19 cellular contexts compared by ENCODE assay signal in genomic region chr11:110522456-110522855, GRCh38.
A peak's percentile ranks its signal among the peaks of the same experiment; 100 is the strongest.
DNase-seq lines count a peak whose midpoint lies in the region; ATAC-seq and TF ChIP-seq lines count a peak whose summit lies in the region.
"Had no signal": no experiment of that assay in that cellular context is flagged by ENCODE, and none has a peak within 500 bp of the region (broad histone marks: within the 10 kb centered on the region; RNA-seq: fewer than 3 reads in every experiment).

No MANE protein-coding gene starts in this region.

- no peak for TF ChIP-seq POLR2A in IMR-90 (IDR thresholded peaks at IDR 0.05; ENCODE audit: low read depth, low read length)

- H3K4ac ChIP-seq in IMR-90 (ENCODE audit: low read depth, low read length) (no peak overlapping the region), mesenchymal stem cell (ENCODE audit: low read depth in 1 of 2, low read length in 2 of 2) (no peak overlapping the region)

- no peaks in the 10 kb centered on the region for H3K9me3 ChIP-seq in CD8-positive, alpha-beta T cell (ENCODE audit: low read length)
- no peaks in the 10 kb centered on the region for H3K9me3 ChIP-seq in IMR-90 (ENCODE audit: control insufficient read depth, insufficient read depth, low read length)
- H3K9me3 ChIP-seq in mesenchymal stem cell (ENCODE audit: control insufficient read depth, low read length) = no peaks in the 10 kb centered on the region
- H3K9me3 ChIP-seq in HAP-1 = no peaks in the 10 kb centered on the region
- H3K9me3 ChIP-seq: pancreas had no signal

- no peak overlapping the region for H3K27ac ChIP-seq in CD8-positive, alpha-beta T cell (ENCODE audit: low read depth, low read length)
- H3K27ac ChIP-seq in IMR-90 (ENCODE audit: insufficient read depth, low read length) (no peak overlapping the region), mesenchymal stem cell (ENCODE audit: low read length, poor library complexity, severe bottlenecking) (peak overlapping the region; percentile 6)
- H3K27ac ChIP-seq: gastroesophageal sphincter, pancreas had no signal

- no peaks in the 10 kb centered on the region for H3K27me3 ChIP-seq in CD8-positive, alpha-beta T cell (ENCODE audit: insufficient read depth, low read length)
- H3K27me3 ChIP-seq in IMR-90 (ENCODE audit: control insufficient read depth, insufficient read depth, low read length) = no peaks in the 10 kb centered on the region
- H3K27me3 ChIP-seq in mesenchymal stem cell (ENCODE audit: control insufficient read depth in 1 of 2, insufficient read depth in 1 of 2, low read length in 2 of 2) = peaks cover 0 to 15% of the 10 kb centered on the region in 2 experiments
- H3K27me3 ChIP-seq in HAP-1 (ENCODE audit: low read depth) = no peaks in the 10 kb centered on the region
- H3K27me3 ChIP-seq: gastroesophageal sphincter, pancreas had no signal

- peaks cover 5% of the 10 kb centered on the region for H3K9me3 Mint-ChIP-seq in CD8-positive, alpha-beta T cell
- no peaks in the 10 kb centered on the region for H3K9me3 Mint-ChIP-seq in activated T-helper 17 cell treated with anti-CD3 and anti-CD28 coated beads, Interleukin-2, amount 50 U/mL, for 72 hours

- in situ Hi-C loops in IMR-90 (cut with MboI; ENCODE audit: low sequenced_read_pairs) (no loop called here), HAP-1 (cut with MboI; ENCODE audit: low sequenced_read_pairs) (no loop called here)

- dilution Hi-C loops in IMR-90 (cut with HindIII; ENCODE audit: low sequenced_read_pairs, unreplicated experiment) = no loop called here

- H3K4me1 Mint-ChIP-seq in CD8-positive, alpha-beta T cell (ENCODE audit: low read depth) = peaks cover 39% of the 10 kb centered on the region
- H3K4me1 Mint-ChIP-seq in activated T-helper 17 cell treated with anti-CD3 and anti-CD28 coated beads, Interleukin-2, amount 50 U/mL, for 72 hours = no peaks in the 10 kb centered on the region
- H3K4me1 Mint-ChIP-seq: brain had no signal

- no peaks in the 10 kb centered on the region for H4K20me1 ChIP-seq in IMR-90 (ENCODE audit: insufficient read depth, low read length)

- H2BK15ac ChIP-seq in IMR-90 (ENCODE audit: low read depth, low read length) = no peak overlapping the region; the same call in 2 of the 3 replicates
- no peak overlapping the region for H2BK15ac ChIP-seq in mesenchymal stem cell (ENCODE audit: low read depth, poor library complexity, severe bottlenecking)

- peak overlapping the region; percentile 46; the same call in 1 of the 2 replicates for H3K18ac ChIP-seq in IMR-90 (ENCODE audit: low read depth, low read length)
- peak overlapping the region in 1 of 2 experiments; percentile 49 for H3K18ac ChIP-seq in mesenchymal stem cell (ENCODE audit: low read depth in 1 of 2, low read length in 2 of 2)

- no peaks in the 10 kb centered on the region for H3K36me3 ChIP-seq in CD8-positive, alpha-beta T cell (ENCODE audit: insufficient read depth, low read length)
- H3K36me3 ChIP-seq in IMR-90 (ENCODE audit: control insufficient read depth, insufficient read depth, low read length) (no peaks in the 10 kb centered on the region), mesenchymal stem cell (ENCODE audit: control insufficient read depth in 1 of 2, insufficient read depth in 2 of 2, low read depth in 1 of 2, low read length in 2 of 2) (no peaks in the 10 kb centered on the region), HAP-1 (replicated peaks) (no peaks in the 10 kb centered on the region)
- H3K36me3 ChIP-seq: gastroesophageal sphincter, pancreas had no signal

- WGBS in IMR-90 (ENCODE audit: extremely low coverage in 2 of 2, insufficient read length in 1 of 2), 2 experiments = no CpG with 5 or more reads among the region's 2 CpGs
- 25% methylated on average over 1 of the region's 2 CpGs for WGBS in mesenchymal stem cell

- H3K9ac ChIP-seq in IMR-90 (ENCODE audit: low read depth, low read length) = no peak overlapping the region
- H3K9ac ChIP-seq in mesenchymal stem cell (ENCODE audit: low read length) = no peak overlapping the region

- no peak overlapping the region for H2AK9ac ChIP-seq in IMR-90 (replicated peaks; ENCODE audit: low read depth, low read length, poor library complexity)

- no TSS peak for BruUV-seq in IMR-90 (replicated peaks; lab: Mats Ljungman, UMichigan)

- peak overlapping the region; percentile 7 for H2AK5ac ChIP-seq in IMR-90 (ENCODE audit: low read depth, low read length)
- no peak overlapping the region for H2AK5ac ChIP-seq in mesenchymal stem cell (ENCODE audit: low read length, severe bottlenecking)

- peak overlapping the region; percentile 1 for H3K4me3 Mint-ChIP-seq in CD8-positive, alpha-beta T cell
- H3K4me3 Mint-ChIP-seq in activated T-helper 17 cell treated with anti-CD3 and anti-CD28 coated beads, Interleukin-2, amount 50 U/mL, for 72 hours = no peak overlapping the region
- H3K4me3 Mint-ChIP-seq: activated naive CD4-positive, alpha-beta T cell treated with anti-CD3 and anti-CD28 coated beads for 36 hours; brain; dendritic cell treated with granulocyte-macrophage colony-stimulating factor and Interleukin-4, amounts not matched to agents 40 ng/mL and 50 ng/mL, for 4 days; H9; T-helper 17 cell had no signal

- H3K4me3 ChIP-seq in CD8-positive, alpha-beta T cell (ENCODE audit: low read depth, low read length) = no peak overlapping the region
- H3K4me3 ChIP-seq in IMR-90 (ENCODE audit: insufficient read depth, low read depth, low read length) (no peak overlapping the region), mesenchymal stem cell (ENCODE audit: insufficient read depth in 1 of 2, low read depth in 1 of 2, low read length in 2 of 2) (no peak overlapping the region), HAP-1 (no peak overlapping the region)
- H3K4me3 ChIP-seq: gastroesophageal sphincter, pancreas had no signal

- CTCF ChIA-PET in CD8-positive, alpha-beta T cell (lab: Charles Lee) = no interaction called here
- CTCF ChIA-PET in IMR-90 (lab: Yijun Ruan, JAX) = no interaction called here

- TF ChIP-seq CTCF in CD8-positive, alpha-beta T cell (IDR thresholded peaks at IDR 0.05) = no peak
- no peak for TF ChIP-seq CTCF in IMR-90 (conservative IDR thresholded peaks at IDR 0.05; ENCODE audit: low read depth, low read length)

- H2BK5ac ChIP-seq in IMR-90 (ENCODE audit: low read depth, low read length, poor library complexity, severe bottlenecking) (no peak overlapping the region), mesenchymal stem cell (ENCODE audit: low read depth, low read length, poor library complexity, severe bottlenecking) (no peak overlapping the region)

- no peak overlapping the region; the same call in 1 of the 2 replicates for H4K91ac ChIP-seq in IMR-90 (ENCODE audit: insufficient read depth, low read depth, low read length)
- no peak overlapping the region for H4K91ac ChIP-seq in mesenchymal stem cell (ENCODE audit: low read length)

- H3K23ac ChIP-seq in IMR-90 (ENCODE audit: low read depth, low read length) = no peak overlapping the region
- no peak overlapping the region for H3K23ac ChIP-seq in mesenchymal stem cell (ENCODE audit: low read length in 2 of 2)

- no peak overlapping the region; the same call in 1 of the 2 replicates for H4K5ac ChIP-seq in IMR-90 (ENCODE audit: low read depth, low read length)

- H3K4me1 ChIP-seq in CD8-positive, alpha-beta T cell (ENCODE audit: insufficient read depth, low read length) = peaks cover 19% of the 10 kb centered on the region
- H3K4me1 ChIP-seq in IMR-90 (ENCODE audit: control insufficient read depth, insufficient read depth, low read length) (peaks cover 14% of the 10 kb centered on the region), mesenchymal stem cell (ENCODE audit: control insufficient read depth, insufficient read depth, low read depth, low read length) (peaks cover 7% of the 10 kb centered on the region), HAP-1 (no peaks in the 10 kb centered on the region)
- H3K4me1 ChIP-seq: gastroesophageal sphincter, pancreas had no signal

- peak overlapping the region; percentile 3 for H3K27ac Mint-ChIP-seq in CD8-positive, alpha-beta T cell
- H3K27ac Mint-ChIP-seq in activated T-helper 17 cell treated with anti-CD3 and anti-CD28 coated beads, Interleukin-2, amount 50 U/mL, for 72 hours = peak overlapping the region; percentile 26
- H3K27ac Mint-ChIP-seq: activated naive CD4-positive, alpha-beta T cell treated with anti-CD3 and anti-CD28 coated beads for 36 hours; brain; dendritic cell treated with granulocyte-macrophage colony-stimulating factor and Interleukin-4, amounts not matched to agents 40 ng/mL and 50 ng/mL, for 4 days; H9; T-helper 17 cell had no signal

- H3K27me3 Mint-ChIP-seq in CD8-positive, alpha-beta T cell (ENCODE audit: low read depth) = no peaks in the 10 kb centered on the region
- H3K27me3 Mint-ChIP-seq in activated T-helper 17 cell treated with anti-CD3 and anti-CD28 coated beads, Interleukin-2, amount 50 U/mL, for 72 hours = no peaks in the 10 kb centered on the region
- H3K27me3 Mint-ChIP-seq: T-helper 17 cell had no signal

- intact Hi-C loops in CD8-positive, alpha-beta T cell (cut with DNase I, micrococcal nuclease) = loop anchor here in 1 of 2 experiments (10.0 kb wide), 1 partner anchor 192 kb away; the partner anchor contains the start of gene ARHGAP20
- intact Hi-C loops in IMR-90 (cut with micrococcal nuclease) = no loop called here

- H2AFZ ChIP-seq in IMR-90 (replicated peaks; ENCODE audit: low read length, poor library complexity) = no peak overlapping the region
- H2AFZ ChIP-seq in mesenchymal stem cell (ENCODE audit: low read depth, low read length) = no peak overlapping the region

- no peak overlapping the region for H3K56ac ChIP-seq in IMR-90 (ENCODE audit: extremely low read depth, insufficient read depth, low read length)

- H3K79me1 ChIP-seq in IMR-90 (ENCODE audit: low read depth in 1 of 2, low read length in 2 of 2) (no peaks in the 10 kb centered on the region), mesenchymal stem cell (replicated peaks; ENCODE audit: low read length, poor library complexity, severe bottlenecking) (no peaks in the 10 kb centered on the region)

- H3K4me2 ChIP-seq in IMR-90 (ENCODE audit: low read depth, low read length) (no peak overlapping the region), mesenchymal stem cell (ENCODE audit: low read length, poor library complexity, severe bottlenecking) (no peak overlapping the region)

- peaks cover 8% of the 10 kb centered on the region; the same call in 1 of the 2 replicates for H3K9me1 ChIP-seq in IMR-90 (ENCODE audit: insufficient read depth, low read length)

- no peak for TF ChIP-seq RAD21 in IMR-90 (IDR thresholded peaks at IDR 0.05; ENCODE audit: low read length)

- H2BK120ac ChIP-seq in IMR-90 (ENCODE audit: low read depth, low read length) (no peak overlapping the region), mesenchymal stem cell (ENCODE audit: low read depth, low read length) (no peak overlapping the region)

- H3K36me3 Mint-ChIP-seq in CD8-positive, alpha-beta T cell = no peaks in the 10 kb centered on the region
- no peaks in the 10 kb centered on the region for H3K36me3 Mint-ChIP-seq in activated T-helper 17 cell treated with anti-CD3 and anti-CD28 coated beads, Interleukin-2, amount 50 U/mL, for 72 hours (ENCODE audit: low read depth)
- H3K36me3 Mint-ChIP-seq: brain had no signal

- DNase-seq in CD8-positive, alpha-beta T cell = no peak
- DNase-seq in IMR-90 = no peak
- peak; percentile 37 for DNase-seq in mesenchymal stem cell
- DNase-seq in activated CD4-positive, alpha-beta T cell treated with anti-CD3 and anti-CD28 coated beads, Interleukin-2, amount 50 U/mL, for 48 hours = no peak
- no peak for DNase-seq in occipital lobe (lab: John Stamatoyannopoulos, UW)
- no peak for DNase-seq in HAP-1 (ENCODE audit: low spot score in 2 of 2)
- DNase-seq: activated CD4-positive, CD25-positive, alpha-beta regulatory T cell treated with anti-CD3 and anti-CD28 coated beads, Interleukin-2, amount 50 U/mL, for 72 hours; activated naive CD4-positive, alpha-beta T cell treated with anti-CD3 and anti-CD28 coated beads for 36 hours; C1 segment of cervical spinal cord; H9; NCI-H2029; pancreas; SHP77; stimulated activated CD4-positive, alpha-beta T cell treated with anti-CD3 and anti-CD28 coated beads, Interleukin-2, amount 100 ng/mL, for 48 hours; T-helper 17 cell had no signal

- no peak overlapping the region for H2BK12ac ChIP-seq in mesenchymal stem cell (ENCODE audit: low read length in 2 of 2)

- H2BK20ac ChIP-seq in IMR-90 (ENCODE audit: low read depth, low read length) = no peak overlapping the region

- H3K14ac ChIP-seq in IMR-90 (replicated peaks; ENCODE audit: low read depth, low read length) = peak overlapping the region; percentile 50; the same call in 1 of the 2 replicates
- no peak overlapping the region for H3K14ac ChIP-seq in mesenchymal stem cell (ENCODE audit: low read length in 2 of 2)

- H4K8ac ChIP-seq in IMR-90 (ENCODE audit: low read depth in 2 of 2, low read length in 2 of 2) (no peak overlapping the region), mesenchymal stem cell (ENCODE audit: low read length) (no peak overlapping the region)

- ATAC-seq in CD8-positive, alpha-beta T cell = peak; percentile 43
- no peak for ATAC-seq in IMR-90 (ENCODE audit: low read depth)
- ATAC-seq in activated T-helper 17 cell treated with anti-CD3 and anti-CD28 coated beads, Interleukin-2, amount 50 U/mL, for 72 hours (replicated peaks) = no peak
- ATAC-seq: gastroesophageal sphincter, T-helper 17 cell had no signal

- POLR2A ChIA-PET in CD8-positive, alpha-beta T cell (lab: Charles Lee) = no interaction called here
- POLR2A ChIA-PET in IMR-90 (lab: Charles Lee; ENCODE audit: unreplicated experiment) = no interaction called here
